In the genomic region with DNA sequence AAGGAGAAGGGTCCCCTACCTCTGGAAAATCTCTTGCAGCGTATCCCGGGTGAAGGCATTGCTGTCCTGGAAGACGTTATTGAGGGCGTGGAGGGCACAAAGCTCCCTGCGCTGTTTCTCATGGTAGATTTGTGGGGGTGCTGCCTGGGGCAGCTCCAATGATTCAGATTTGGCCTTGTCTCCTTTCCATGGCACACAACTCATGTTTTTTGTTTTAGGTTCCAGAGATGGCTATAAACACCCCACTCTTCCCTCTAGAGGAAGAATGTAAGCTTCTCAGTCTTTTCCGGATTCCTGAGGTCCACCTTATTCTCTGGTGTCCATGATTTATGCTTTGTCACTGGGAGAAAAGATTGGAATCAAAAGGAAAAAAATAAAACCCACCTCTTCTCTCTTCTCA, we compare ENCODE assay signal across 6 cellular contexts. TPM values are rescaled to one million over a fixed set of nuclear protein-coding genes. Genes with fewer than 3 reads are reported as not detected.
DNase-seq lines count a peak whose midpoint lies in the region; ATAC-seq, FAIRE-seq and TF ChIP-seq lines count a peak whose summit lies in the region.

No MANE protein-coding gene starts in this region.

- POLR2A ChIA-PET in K562 (lab: Yijun Ruan, JAX): interaction anchor here (0.6 to 1.5 kb wide), 6 partner anchors 13 to 820 kb away, joined by 3 to 9 read pairs (median 3); partner anchors contain the start of genes ATF4 and TOMM22
- POLR2A ChIA-PET in naive thymus-derived CD4-positive, alpha-beta T cell (lab: Charles Lee): interaction anchor here (0.6 to 4.4 kb wide), 9 partner anchors 9 to 1417 kb away, joined by 3 to 32 read pairs (median 4); partner anchors contain the start of genes CBY1, FAM227A and TOMM22

- peaks cover 60% of the 10 kb centered on the region for H3K79me2 ChIP-seq in K562 (ENCODE audit: control insufficient read depth, insufficient read depth, low read length)

- ATAC-seq in K562 (no peak), HG03342 (IDR thresholded peaks at IDR 0.05; ENCODE audit: unreplicated experiment) (no peak), HG02571 (IDR thresholded peaks at IDR 0.05; ENCODE audit: unreplicated experiment) (no peak)
- no peak for ATAC-seq in naive thymus-derived CD4-positive, alpha-beta T cell

- H3K27ac ChIP-seq in HL-60 (replicated peaks) (peak overlapping the region; percentile 57), K562 (ENCODE audit: extremely low read depth, low read depth, low read length) (peak overlapping the region; percentile 89)
- H3K27ac ChIP-seq in naive thymus-derived CD4-positive, alpha-beta T cell (ENCODE audit: low read depth, low read length): peak overlapping the region; percentile 100

- no peaks in the 10 kb centered on the region for H3K9me1 ChIP-seq in K562 (ENCODE audit: control insufficient read depth, insufficient read depth, low read length)

- intact Hi-C loops in K562 (cut with micrococcal nuclease): no loop called here
- intact Hi-C loops in naive thymus-derived CD4-positive, alpha-beta T cell (cut with micrococcal nuclease): loop anchor here (1.0 to 10.0 kb wide), 10 partner anchors 18 to 1092 kb away; partner anchors contain the start of genes CBX7 (in 2 of the 2), APOBEC3B (in 1 of the 2), CBY1 (in 1 of the 2) and DDX17 (in 1 of the 2)

- H3K9me3 ChIP-seq in K562 (replicated peaks; ENCODE audit: control insufficient read depth, insufficient read depth, low read depth, low read length): no peaks in the 10 kb centered on the region
- no peaks in the 10 kb centered on the region for H3K9me3 ChIP-seq in naive thymus-derived CD4-positive, alpha-beta T cell (ENCODE audit: control insufficient read depth in 2 of 3, low read length in 3 of 3)

- H3K4me3 ChIP-seq in HL-60 (replicated peaks; ENCODE audit: insufficient read depth, low read length) (peak overlapping the region; percentile 67), K562 (peak overlapping the region; percentile 89)
- peak overlapping the region; percentile 62 for H3K4me3 ChIP-seq in naive thymus-derived CD4-positive, alpha-beta T cell (ENCODE audit: low read length)

- peaks cover 27% of the 10 kb centered on the region for H3K36me3 ChIP-seq in K562 (ENCODE audit: control insufficient read depth, insufficient read depth, low read length)
- no peaks in the 10 kb centered on the region for H3K36me3 ChIP-seq in naive thymus-derived CD4-positive, alpha-beta T cell (ENCODE audit: control insufficient read depth in 2 of 3, insufficient read depth in 3 of 3, low read length in 3 of 3)

- peaks cover 34 to 63% (median 58%) of the 10 kb centered on the region in 7 donors for H3K4me1 Mint-ChIP-seq in naive thymus-derived CD4-positive, alpha-beta T cell

- H3K27me3 Mint-ChIP-seq in naive thymus-derived CD4-positive, alpha-beta T cell: no peaks in the 10 kb centered on the region

- in situ Hi-C loops in K562 (cut with MboI): no loop called here

- no peak for DNase-seq in HL-60 (ENCODE audit: low read depth in 1 of 2, low spot score in 1 of 2)
- no peak for DNase-seq in K562 (ENCODE audit: extremely low read depth in 1 of 4, low spot score in 3 of 4)
- DNase-seq in naive thymus-derived CD4-positive, alpha-beta T cell: peak in 2 of 9 donors; percentile 20 to 21
- DNase-seq in NCI-H2081 (lab: John Stamatoyannopoulos, UW): no peak

- CTCF ChIA-PET in K562 (lab: Yijun Ruan, JAX; ENCODE audit: low intra/inter-chr PET ratio): no interaction called here
- CTCF ChIA-PET in naive thymus-derived CD4-positive, alpha-beta T cell (lab: Charles Lee): interaction anchor here (1.8 to 4.1 kb wide), 3 partner anchors 18 to 68 kb away, joined by 6 to 22 read pairs (median 9); partner anchors contain the start of gene TOMM22

- peak overlapping the region; percentile 86 to 96; a peak in 3 of 4 replicates for H3K9ac ChIP-seq in K562 (ENCODE audit: insufficient read depth in 1 of 2, low read depth in 2 of 2, low read length in 2 of 2)

- H3K9me3 Mint-ChIP-seq in naive thymus-derived CD4-positive, alpha-beta T cell: no peaks in the 10 kb centered on the region

- H4K20me1 ChIP-seq in K562 (replicated peaks; ENCODE audit: control insufficient read depth, insufficient read depth, low read length): no peaks in the 10 kb centered on the region; the same call in 1 of the 2 replicates

- H3K27me3 ChIP-seq in HL-60 (ENCODE audit: insufficient read depth, poor library complexity, severe bottlenecking) (no peaks in the 10 kb centered on the region), K562 (ENCODE audit: control insufficient read depth in 2 of 2, insufficient read depth in 2 of 2, low read length in 2 of 2) (no peaks in the 10 kb centered on the region)
- H3K27me3 ChIP-seq in naive thymus-derived CD4-positive, alpha-beta T cell (ENCODE audit: control insufficient read depth in 2 of 2, insufficient read depth in 2 of 2, low read length in 2 of 2): no peaks in the 10 kb centered on the region

- no peak overlapping the region for H2AFZ ChIP-seq in K562 (ENCODE audit: low read depth, low read length)

- TF ChIP-seq RAD21 in K562 (CRISPR knock-in tag; conservative IDR thresholded peaks at IDR 0.05 in 1 of 2, IDR thresholded peaks at IDR 0.05 in 1 of 2): no peak

- FAIRE-seq in K562 (lab: Jason Lieb, UNC): no peak

- peak overlapping the region; percentile 78 to 100 (median 99) for H3K27ac Mint-ChIP-seq in naive thymus-derived CD4-positive, alpha-beta T cell

- H3K4me3 Mint-ChIP-seq in naive thymus-derived CD4-positive, alpha-beta T cell: peak overlapping the region; percentile 89 to 97 (median 92)

- H3K4me2 ChIP-seq in K562 (ENCODE audit: insufficient read depth, low read length): peak overlapping the region; percentile 83

- TSS peak; percentile 86 for BruUV-seq in K562 (replicated peaks; lab: Mats Ljungman, UMichigan)

- TF ChIP-seq EP300 in K562 (IDR thresholded peaks at IDR 0.05; ENCODE audit: low read length): no peak

- peaks cover 41 to 42% of the 10 kb centered on the region in 2 experiments; a peak in 4 of 5 replicates for H3K4me1 ChIP-seq in K562 (replicated peaks in 1 of 2; ENCODE audit: control insufficient read depth in 2 of 2, insufficient read depth in 2 of 2, low read length in 2 of 2)
- peaks cover 35 to 42% of the 10 kb centered on the region in 2 donors for H3K4me1 ChIP-seq in naive thymus-derived CD4-positive, alpha-beta T cell (ENCODE audit: control insufficient read depth in 2 of 2, insufficient read depth in 2 of 2, low read length in 2 of 2)

- no peak for TF ChIP-seq POLR2A in K562 (conservative IDR thresholded peaks at IDR 0.05)

- TF ChIP-seq CTCF in HL-60 (IDR thresholded peaks at IDR 0.05; ENCODE audit: insufficient read depth, low read length) (no peak), K562 (IDR thresholded peaks at IDR 0.05 in 2 of 3, conservative IDR thresholded peaks at IDR 0.05 in 1 of 3; ENCODE audit: insufficient read depth in 2 of 3, low read depth in 1 of 3, low read length in 3 of 3) (no peak)

- peaks cover 0 to 26% (median 1%) of the 10 kb centered on the region in 5 donors for H3K36me3 Mint-ChIP-seq in naive thymus-derived CD4-positive, alpha-beta T cell

- WGBS in K562 (ENCODE audit: insufficient coverage, low coverage, missing lambda C conversion rate): 3% methylated on average over 6 of the region's 6 CpGs

RNA-seq across cellular contexts. Expression of gene JOSD1, which starts 1.0 kb away (rescaled TPM):
- total RNA-seq in K562 (2011; cell fraction: chromatin; rRNA removed; ENCODE audit: low replicate concordance): 36.0 and 46.4 TPM in 2 replicates
- total RNA-seq in K562 (2011; cell fraction: nucleolus; rRNA removed): 31.5 and 32.4 TPM in 2 replicates
- 31.9 and 36.6 TPM in 2 replicates for total RNA-seq in K562 (2011; cell fraction: nucleoplasm; rRNA removed)
- 28.0 and 33.9 TPM in 2 replicates for total RNA-seq in K562 (2014; rRNA removed)
- 30.0 and 30.4 TPM in 2 replicates for total RNA-seq in K562 (2014; rRNA removed; fragmentation: Illumina TruSeq; extraction: Trizol)
- 26.0 and 26.7 TPM in 2 replicates for total RNA-seq in K562 (2015; rRNA removed; fragmentation: Illumina TruSeq; extraction: Trizol)
- 36.7 and 39.1 TPM in 2 replicates for total RNA-seq in K562 (2021)
- 31.6 and 31.8 TPM in 2 replicates for polyA plus RNA-seq in K562 (2011; rRNA removed)
- 34.7 and 36.9 TPM in 2 replicates for polyA plus RNA-seq in K562 (2011; cell fraction: cytosol; rRNA removed)
- 35.2 and 39.9 TPM in 2 replicates for polyA plus RNA-seq in K562 (2011; cell fraction: nucleus; rRNA removed)
- 25.7 and 27.9 TPM in 2 replicates for polyA plus RNA-seq in K562 (2012)
- polyA plus RNA-seq in K562 (2014; fragmentation: Illumina TruSeq; extraction: Trizol): 33.0 and 34.1 TPM in 2 replicates
- 1 to 10 TPM; 8.9 to 9.5 TPM for polyA plus RNA-seq in K562 (2014; fragmentation: Nextera tagmentation; extraction: Ambion mirVana)
- polyA plus RNA-seq in K562 (2014; rRNA removed): 30.4 and 30.7 TPM in 2 replicates
- polyA minus RNA-seq in K562 (2011; rRNA and poly(A)+ RNA removed): 19.3 and 25.4 TPM in 2 replicates
- 19.6 and 27.1 TPM in 2 replicates for polyA minus RNA-seq in K562 (2011; cell fraction: cytosol; rRNA and poly(A)+ RNA removed)
- 9.8 and 16.9 TPM in 2 replicates for polyA minus RNA-seq in K562 (2011; cell fraction: nucleus; rRNA and poly(A)+ RNA removed)
- total RNA-seq in naive thymus-derived CD4-positive, alpha-beta T cell: 100 to 1,000 TPM in 2 of 5 experiments, 10 to 100 TPM in 3; 60.6 to 175 (median 74.9) TPM
- polyA plus RNA-seq in naive thymus-derived CD4-positive, alpha-beta T cell: 1 to 10 TPM; 7.4 to 8.1 TPM

RNA-seq across cellular contexts. Expression of gene GTPBP1, which starts 6.0 kb away (rescaled TPM):
- total RNA-seq in K562 (2011; cell fraction: chromatin; rRNA removed; ENCODE audit: low replicate concordance): 178 and 289 TPM in 2 replicates
- 122 and 125 TPM in 2 replicates for total RNA-seq in K562 (2011; cell fraction: nucleolus; rRNA removed)
- total RNA-seq in K562 (2011; cell fraction: nucleoplasm; rRNA removed): 108 and 125 TPM in 2 replicates
- total RNA-seq in K562 (2014; rRNA removed) (24.4 and 25.0 TPM in 2 replicates), K562 (2014; rRNA removed; fragmentation: Illumina TruSeq; extraction: Trizol) (14.5 and 17.5 TPM in 2 replicates), K562 (2015; rRNA removed; fragmentation: Illumina TruSeq; extraction: Trizol) (15.9 and 16.0 TPM in 2 replicates), K562 (2021) (43.0 and 53.2 TPM in 2 replicates)
- polyA plus RNA-seq in K562 (2011; rRNA removed) (23.3 and 38.4 TPM in 2 replicates), K562 (2014; fragmentation: Illumina TruSeq; extraction: Trizol) (30.6 and 38.6 TPM in 2 replicates), K562 (2014; fragmentation: Nextera tagmentation; extraction: Ambion mirVana) (under 1 TPM; 0.83 to 0.95 TPM), K562 (2014; rRNA removed) (30.9 and 32.6 TPM in 2 replicates)
- 17.9 and 20.7 TPM in 2 replicates for polyA plus RNA-seq in K562 (2011; cell fraction: cytosol; rRNA removed)
- 79.8 and 120 TPM in 2 replicates for polyA plus RNA-seq in K562 (2011; cell fraction: nucleus; rRNA removed)
- 22.5 and 29.8 TPM in 2 replicates for polyA plus RNA-seq in K562 (2012)
- polyA minus RNA-seq in K562 (2011; rRNA and poly(A)+ RNA removed): 57.9 and 59.7 TPM in 2 replicates
- 24.3 and 38.6 TPM in 2 replicates for polyA minus RNA-seq in K562 (2011; cell fraction: cytosol; rRNA and poly(A)+ RNA removed)
- polyA minus RNA-seq in K562 (2011; cell fraction: nucleus; rRNA and poly(A)+ RNA removed): 57.2 and 62.2 TPM in 2 replicates
- 100 to 1,000 TPM in 2 of 5 experiments, 10 to 100 TPM in 3; 79.1 to 209 (median 91.9) TPM for total RNA-seq in naive thymus-derived CD4-positive, alpha-beta T cell
- polyA plus RNA-seq in naive thymus-derived CD4-positive, alpha-beta T cell: 10 to 100 TPM; 16.9 to 32.8 TPM

RNA-seq across cellular contexts. Expression of gene TOMM22, which starts 18.0 kb away (rescaled TPM):
- total RNA-seq in K562 (2011; cell fraction: chromatin; rRNA removed; ENCODE audit: low replicate concordance): 7.9 and 9.6 TPM in 2 replicates
- 13.2 and 14.2 TPM in 2 replicates for total RNA-seq in K562 (2011; cell fraction: nucleolus; rRNA removed)
- total RNA-seq in K562 (2011; cell fraction: nucleoplasm; rRNA removed): 17.9 and 24.1 TPM in 2 replicates
- total RNA-seq in K562 (2014; rRNA removed): 73.8 and 92.1 TPM in 2 replicates
- 78.6 and 87.9 TPM in 2 replicates for total RNA-seq in K562 (2014; rRNA removed; fragmentation: Illumina TruSeq; extraction: Trizol)
- 76.2 and 82.8 TPM in 2 replicates for total RNA-seq in K562 (2015; rRNA removed; fragmentation: Illumina TruSeq; extraction: Trizol)
- total RNA-seq in K562 (2021): 101 and 108 TPM in 2 replicates
- 46.9 and 49.6 TPM in 2 replicates for polyA plus RNA-seq in K562 (2011; rRNA removed)
- polyA plus RNA-seq in K562 (2011; cell fraction: cytosol; rRNA removed): 26.6 and 63.0 TPM in 2 replicates
- 11.8 and 22.9 TPM in 2 replicates for polyA plus RNA-seq in K562 (2011; cell fraction: nucleus; rRNA removed)
- polyA plus RNA-seq in K562 (2012): 35.2 and 85.7 TPM in 2 replicates
- 97.6 and 101 TPM in 2 replicates for polyA plus RNA-seq in K562 (2014; fragmentation: Illumina TruSeq; extraction: Trizol)
- 10 to 100 TPM; 25.8 to 36.3 TPM for polyA plus RNA-seq in K562 (2014; fragmentation: Nextera tagmentation; extraction: Ambion mirVana)
- 58.3 and 59.8 TPM in 2 replicates for polyA plus RNA-seq in K562 (2014; rRNA removed)
- polyA minus RNA-seq in K562 (2011; rRNA and poly(A)+ RNA removed): 32.7 and 35.9 TPM in 2 replicates
- polyA minus RNA-seq in K562 (2011; cell fraction: cytosol; rRNA and poly(A)+ RNA removed): 19.9 and 33.9 TPM in 2 replicates
- polyA minus RNA-seq in K562 (2011; cell fraction: nucleus; rRNA and poly(A)+ RNA removed): 4.8 and 9.8 TPM in 2 replicates
- total RNA-seq in naive thymus-derived CD4-positive, alpha-beta T cell: 10 to 100 TPM; 45.0 to 92.4 (median 50.6) TPM
- 10 to 100 TPM; 47.3 to 53.1 TPM for polyA plus RNA-seq in naive thymus-derived CD4-positive, alpha-beta T cell

RNA-seq across cellular contexts. Expression of gene CBY1, which starts 43.3 kb away (rescaled TPM):
- 26.3 and 29.9 TPM in 2 replicates for total RNA-seq in K562 (2011; cell fraction: chromatin; rRNA removed; ENCODE audit: low replicate concordance)
- total RNA-seq in K562 (2011; cell fraction: nucleolus; rRNA removed): 16.3 and 20.8 TPM in 2 replicates
- total RNA-seq in K562 (2011; cell fraction: nucleoplasm; rRNA removed): 21.4 and 23.0 TPM in 2 replicates
- total RNA-seq in K562 (2014; rRNA removed) (7.8 and 8.8 TPM in 2 replicates), K562 (2014; rRNA removed; fragmentation: Illumina TruSeq; extraction: Trizol) (8.2 and 8.9 TPM in 2 replicates), K562 (2015; rRNA removed; fragmentation: Illumina TruSeq; extraction: Trizol) (5.4 and 5.7 TPM in 2 replicates), K562 (2021) (7.8 and 8.6 TPM in 2 replicates)
- polyA plus RNA-seq in K562 (2011; rRNA removed) (17.0 and 18.4 TPM in 2 replicates), K562 (2014; fragmentation: Illumina TruSeq; extraction: Trizol) (12.2 and 14.3 TPM in 2 replicates), K562 (2014; fragmentation: Nextera tagmentation; extraction: Ambion mirVana) (10 to 100 TPM; 15.4 to 19.7 TPM), K562 (2014; rRNA removed) (10.8 and 15.5 TPM in 2 replicates)
- polyA plus RNA-seq in K562 (2011; cell fraction: cytosol; rRNA removed): 12.4 and 16.3 TPM in 2 replicates
- polyA plus RNA-seq in K562 (2011; cell fraction: nucleus; rRNA removed): 15.0 and 16.4 TPM in 2 replicates
- polyA plus RNA-seq in K562 (2012): 11.5 and 16.0 TPM in 2 replicates
- 9.4 and 11.2 TPM in 2 replicates for polyA minus RNA-seq in K562 (2011; rRNA and poly(A)+ RNA removed)
- 3.5 and 4.3 TPM in 2 replicates for polyA minus RNA-seq in K562 (2011; cell fraction: cytosol; rRNA and poly(A)+ RNA removed)
- 4.2 and 9.3 TPM in 2 replicates for polyA minus RNA-seq in K562 (2011; cell fraction: nucleus; rRNA and poly(A)+ RNA removed)
- 10 to 100 TPM; 12.2 to 39.9 (median 15.2) TPM for total RNA-seq in naive thymus-derived CD4-positive, alpha-beta T cell
- polyA plus RNA-seq in naive thymus-derived CD4-positive, alpha-beta T cell: 10 to 100 TPM in 1 of 2 donors, 1 to 10 TPM in 1; 8.1 to 11.2 TPM

RNA-seq across cellular contexts. Expression of gene FAM227A, which starts 43.6 kb away (rescaled TPM):
- total RNA-seq in K562 (2011; cell fraction: chromatin; rRNA removed; ENCODE audit: low replicate concordance): 9.9 and 17.1 TPM in 2 replicates
- total RNA-seq in K562 (2011; cell fraction: nucleolus; rRNA removed): 4.3 and 6.5 TPM in 2 replicates
- total RNA-seq in K562 (2011; cell fraction: nucleoplasm; rRNA removed): 3.7 and 5.1 TPM in 2 replicates
- 0.54 and 0.73 TPM in 2 replicates for total RNA-seq in K562 (2014; rRNA removed)
- total RNA-seq in K562 (2014; rRNA removed; fragmentation: Illumina TruSeq; extraction: Trizol): 0.80 and 0.91 TPM in 2 replicates
- total RNA-seq in K562 (2015; rRNA removed; fragmentation: Illumina TruSeq; extraction: Trizol): 0.57 and 0.83 TPM in 2 replicates
- 1.2 and 1.4 TPM in 2 replicates for total RNA-seq in K562 (2021)
- polyA plus RNA-seq in K562 (2011; rRNA removed): 1.5 and 2.2 TPM in 2 replicates
- polyA plus RNA-seq in K562 (2011; cell fraction: cytosol; rRNA removed): 0.39 and 0.75 TPM in 2 replicates
- 4.7 and 5.3 TPM in 2 replicates for polyA plus RNA-seq in K562 (2011; cell fraction: nucleus; rRNA removed)
- 0.48 and 0.62 TPM in 2 replicates for polyA plus RNA-seq in K562 (2012)
- 0.55 and 0.64 TPM in 2 replicates for polyA plus RNA-seq in K562 (2014; fragmentation: Illumina TruSeq; extraction: Trizol)
- under 1 TPM; 0.10 to 0.31 TPM for polyA plus RNA-seq in K562 (2014; fragmentation: Nextera tagmentation; extraction: Ambion mirVana)
- polyA plus RNA-seq in K562 (2014; rRNA removed): 0.89 and 0.94 TPM in 2 replicates
- polyA minus RNA-seq in K562 (2011; rRNA and poly(A)+ RNA removed): 0.81 and 1.9 TPM in 2 replicates
- 0.67 and 0.82 TPM in 2 replicates for polyA minus RNA-seq in K562 (2011; cell fraction: cytosol; rRNA and poly(A)+ RNA removed)
- 3.9 and 6.9 TPM in 2 replicates for polyA minus RNA-seq in K562 (2011; cell fraction: nucleus; rRNA and poly(A)+ RNA removed)
- 1 to 10 TPM in 1 of 5 experiments, under 1 TPM in 3, not detected in 1; 0.05 to 1.0 (median 0.30) TPM for total RNA-seq in naive thymus-derived CD4-positive, alpha-beta T cell
- not detected for polyA plus RNA-seq in naive thymus-derived CD4-positive, alpha-beta T cell
